In the genomic region with DNA sequence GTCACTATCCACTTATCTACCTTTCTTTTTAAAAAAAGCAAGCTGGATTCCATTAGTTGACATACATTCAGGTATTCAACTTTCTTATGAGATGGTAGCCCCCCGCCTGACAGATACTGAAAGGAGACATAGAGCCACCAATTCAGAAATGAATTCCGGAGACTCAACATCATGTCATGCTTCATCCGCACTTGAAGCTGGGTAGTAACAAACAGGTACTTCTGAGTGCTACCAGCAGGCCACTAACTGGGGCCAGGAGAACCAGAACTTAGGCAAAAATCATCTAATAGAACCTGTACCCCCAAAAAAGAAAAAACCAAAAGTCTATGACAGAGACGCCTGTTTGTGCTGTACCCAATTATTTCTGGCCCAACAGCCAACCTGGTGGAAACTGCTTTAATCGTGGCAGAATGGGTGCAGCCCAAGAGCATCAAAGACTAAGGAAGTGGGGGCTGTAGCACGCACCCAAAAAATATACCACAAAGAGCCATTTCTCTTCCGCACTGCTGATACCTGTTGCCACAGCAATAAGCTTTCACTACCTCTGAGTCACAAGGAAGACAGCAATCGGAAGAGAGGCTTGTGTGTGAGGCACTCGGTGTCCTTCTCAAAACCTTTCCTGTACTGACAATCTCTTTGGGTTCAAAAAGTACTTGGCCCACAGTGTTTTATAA, we compare ENCODE assay signal across 2 cellular contexts.
TF ChIP-seq lines count a peak whose summit lies in the region.

No MANE protein-coding gene starts in this region.

TF ChIP-seq in SK-N-SH, 30 proteins besides CTCF, POLR2A, EP300 and RAD21 (continued from another document):
- TF ChIP-seq RFX5 (IDR thresholded peaks at IDR 0.05; ENCODE audit: low read length) (no peak), CHD2 (IDR thresholded peaks at IDR 0.05; ENCODE audit: low read length, partially characterized antibody) (no peak), GATA2 (CRISPR knock-in tag; IDR thresholded peaks at IDR 0.05) (no peak), MEF2A (IDR thresholded peaks at IDR 0.05; ENCODE audit: borderline replicate concordance, low read depth) (no peak), JUND (IDR thresholded peaks at IDR 0.05) (no peak), MXI1 (IDR thresholded peaks at IDR 0.05; ENCODE audit: low read depth, low read length) (no peak), RCOR1 (IDR thresholded peaks at IDR 0.05; ENCODE audit: low read length) (no peak), TAF1 (IDR thresholded peaks at IDR 0.05; ENCODE audit: borderline replicate concordance, low read depth, low read length) (no peak), TCF12 (IDR thresholded peaks at IDR 0.05) (no peak)
- TF ChIP-seq, protein P1, sequence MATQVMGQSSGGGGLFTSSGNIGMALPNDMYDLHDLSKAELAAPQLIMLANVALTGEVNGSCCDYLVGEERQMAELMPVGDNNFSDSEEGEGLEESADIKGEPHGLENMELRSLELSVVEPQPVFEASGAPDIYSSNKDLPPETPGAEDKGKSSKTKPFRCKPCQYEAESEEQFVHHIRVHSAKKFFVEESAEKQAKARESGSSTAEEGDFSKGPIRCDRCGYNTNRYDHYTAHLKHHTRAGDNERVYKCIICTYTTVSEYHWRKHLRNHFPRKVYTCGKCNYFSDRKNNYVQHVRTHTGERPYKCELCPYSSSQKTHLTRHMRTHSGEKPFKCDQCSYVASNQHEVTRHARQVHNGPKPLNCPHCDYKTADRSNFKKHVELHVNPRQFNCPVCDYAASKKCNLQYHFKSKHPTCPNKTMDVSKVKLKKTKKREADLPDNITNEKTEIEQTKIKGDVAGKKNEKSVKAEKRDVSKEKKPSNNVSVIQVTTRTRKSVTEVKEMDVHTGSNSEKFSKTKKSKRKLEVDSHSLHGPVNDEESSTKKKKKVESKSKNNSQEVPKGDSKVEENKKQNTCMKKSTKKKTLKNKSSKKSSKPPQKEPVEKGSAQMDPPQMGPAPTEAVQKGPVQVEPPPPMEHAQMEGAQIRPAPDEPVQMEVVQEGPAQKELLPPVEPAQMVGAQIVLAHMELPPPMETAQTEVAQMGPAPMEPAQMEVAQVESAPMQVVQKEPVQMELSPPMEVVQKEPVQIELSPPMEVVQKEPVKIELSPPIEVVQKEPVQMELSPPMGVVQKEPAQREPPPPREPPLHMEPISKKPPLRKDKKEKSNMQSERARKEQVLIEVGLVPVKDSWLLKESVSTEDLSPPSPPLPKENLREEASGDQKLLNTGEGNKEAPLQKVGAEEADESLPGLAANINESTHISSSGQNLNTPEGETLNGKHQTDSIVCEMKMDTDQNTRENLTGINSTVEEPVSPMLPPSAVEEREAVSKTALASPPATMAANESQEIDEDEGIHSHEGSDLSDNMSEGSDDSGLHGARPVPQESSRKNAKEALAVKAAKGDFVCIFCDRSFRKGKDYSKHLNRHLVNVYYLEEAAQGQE (IDR thresholded peaks at IDR 0.05; ENCODE audit: low read depth, low read length): no peak
- TF ChIP-seq, protein P2, sequence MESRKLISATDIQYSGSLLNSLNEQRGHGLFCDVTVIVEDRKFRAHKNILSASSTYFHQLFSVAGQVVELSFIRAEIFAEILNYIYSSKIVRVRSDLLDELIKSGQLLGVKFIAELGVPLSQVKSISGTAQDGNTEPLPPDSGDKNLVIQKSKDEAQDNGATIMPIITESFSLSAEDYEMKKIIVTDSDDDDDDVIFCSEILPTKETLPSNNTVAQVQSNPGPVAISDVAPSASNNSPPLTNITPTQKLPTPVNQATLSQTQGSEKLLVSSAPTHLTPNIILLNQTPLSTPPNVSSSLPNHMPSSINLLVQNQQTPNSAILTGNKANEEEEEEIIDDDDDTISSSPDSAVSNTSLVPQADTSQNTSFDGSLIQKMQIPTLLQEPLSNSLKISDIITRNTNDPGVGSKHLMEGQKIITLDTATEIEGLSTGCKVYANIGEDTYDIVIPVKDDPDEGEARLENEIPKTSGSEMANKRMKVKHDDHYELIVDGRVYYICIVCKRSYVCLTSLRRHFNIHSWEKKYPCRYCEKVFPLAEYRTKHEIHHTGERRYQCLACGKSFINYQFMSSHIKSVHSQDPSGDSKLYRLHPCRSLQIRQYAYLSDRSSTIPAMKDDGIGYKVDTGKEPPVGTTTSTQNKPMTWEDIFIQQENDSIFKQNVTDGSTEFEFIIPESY (IDR thresholded peaks at IDR 0.05; ENCODE audit: borderline replicate concordance, low read depth): no peak

TF ChIP-seq in SK-N-SH treated with all-trans-retinoic acid at 6 μM for 48 hours, 23 proteins besides CTCF, POLR2A, EP300 and RAD21 (continued from another document):
- no peak for TF ChIP-seq PPARA (CRISPR knock-in tag; IDR thresholded peaks at IDR 0.05; ENCODE audit: borderline replicate concordance)
- no peak for TF ChIP-seq TCF4 (CRISPR knock-in tag; IDR thresholded peaks at IDR 0.05; ENCODE audit: borderline replicate concordance)
- no peak for TF ChIP-seq ESRRG (CRISPR knock-in tag; IDR thresholded peaks at IDR 0.05)
- no peak for TF ChIP-seq RARB (CRISPR knock-in tag; IDR thresholded peaks at IDR 0.05)
- no peak for TF ChIP-seq ZNF565 (CRISPR knock-in tag; conservative IDR thresholded peaks at IDR 0.05; ENCODE audit: low read depth)
